In the genomic region with DNA sequence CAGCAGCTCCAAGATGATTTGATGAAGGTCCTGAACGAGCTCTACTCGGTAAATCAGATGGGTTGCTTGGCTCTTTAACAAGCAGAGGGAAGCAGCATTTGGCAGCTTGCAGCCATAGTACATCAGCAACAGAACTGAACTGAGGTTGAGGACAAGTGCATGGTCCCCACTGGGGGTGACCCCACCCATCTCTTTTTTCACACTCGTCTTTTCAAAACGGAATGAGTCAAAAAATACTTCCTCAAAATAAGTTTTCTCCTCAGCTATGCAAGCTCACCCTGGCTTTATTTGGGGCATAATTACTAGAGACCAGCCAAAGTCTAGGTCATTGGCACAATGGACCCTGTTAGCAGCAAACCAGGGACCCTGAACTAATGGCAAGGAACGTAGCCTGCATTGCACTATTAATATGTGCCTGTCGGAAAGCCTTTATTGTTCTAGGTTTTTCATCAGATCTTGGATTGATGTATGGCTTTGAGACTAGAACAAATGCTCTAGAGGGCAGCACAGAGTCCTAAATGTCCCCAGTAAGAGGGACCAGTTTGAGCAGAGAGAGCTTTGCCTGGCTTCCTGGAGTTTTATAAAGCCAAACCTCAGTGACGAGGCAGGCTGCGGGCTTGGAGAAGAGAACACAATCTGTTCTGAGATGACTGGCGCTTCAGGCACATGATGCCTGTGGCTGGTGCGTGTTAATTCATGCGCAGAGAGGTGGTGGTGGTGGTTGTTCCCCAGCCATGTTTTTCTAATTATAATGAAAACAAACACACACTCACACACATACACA, we compare ENCODE assay signal across 8 cellular contexts.
DNase-seq lines count a peak whose midpoint lies in the region; ATAC-seq, FAIRE-seq and TF ChIP-seq lines count a peak whose summit lies in the region.
"Not testable (repeated sequence)": the region's sequence is repeated elsewhere in the genome, so short reads cannot be mapped to it uniquely, and the experiment has no call there.

No MANE protein-coding gene starts in this region.

- DNase-seq in BJ (ENCODE audit: low read depth) (peak; percentile 52), NCI-H1694 treated with DMSO at 0.1 percent for 48 hours (lab: John Stamatoyannopoulos, UW) (peak; percentile 84), SW480 (ENCODE audit: low spot score) (peak; percentile 18), adipocyte (ENCODE audit: low read depth) (peak; percentile 60), fibroblast of mammary gland (ENCODE audit: low read depth) (peak; percentile 54), small intestine (peak; percentile 24)
- not testable (repeated sequence) for DNase-seq in GM20000 (ENCODE audit: low spot score); right lobe of liver

- H3K9ac ChIP-seq in adipocyte (ENCODE audit: low read length), result not testable (repeated sequence)

- not testable (repeated sequence) for H3K27me3 ChIP-seq in BJ (ENCODE audit: control insufficient read depth, insufficient read depth, low read length); adipocyte (replicated peaks; ENCODE audit: control insufficient read depth, insufficient read depth, low read length); right lobe of liver; small intestine (ENCODE audit: control insufficient read depth in 2 of 2, insufficient read depth in 2 of 2, low read length in 2 of 2)

- intact Hi-C loops in right lobe of liver (cut with DNase I), result not testable (repeated sequence)

- not testable (repeated sequence) for FAIRE-seq in small intestine (lab: Jason Lieb, UNC)

- H3K9me3 ChIP-seq in adipocyte (ENCODE audit: control insufficient read depth, low read length); right lobe of liver; small intestine (ENCODE audit: control insufficient read depth, low read depth): not testable (repeated sequence)

- CTCF ChIA-PET in BJ (lab: Yijun Ruan, JAX), result not testable (repeated sequence)

- H3K27ac ChIP-seq in right lobe of liver; small intestine (ENCODE audit: low read depth in 1 of 2, low read length in 1 of 2): not testable (repeated sequence)

- H3K4me1 ChIP-seq in adipocyte (ENCODE audit: control insufficient read depth, insufficient read depth, low read length); right lobe of liver; small intestine (ENCODE audit: control insufficient read depth in 2 of 2, insufficient read depth in 1 of 2, low read depth in 1 of 2, low read length in 1 of 2): not testable (repeated sequence)

- H3K4me3 ChIP-seq in BJ (ENCODE audit: low read depth, low read length); adipocyte (ENCODE audit: low read length); fibroblast of mammary gland (ENCODE audit: control insufficient read depth, low read depth, low read length); right lobe of liver; small intestine (ENCODE audit: low read depth in 1 of 2, low read length in 2 of 2): not testable (repeated sequence)

- WGBS in right lobe of liver (ENCODE audit: insufficient coverage, low coverage, low lambda C conversion rate, missing lambda C conversion rate), result 51% methylated on average over 2 of the region's 11 CpGs
- WGBS in small intestine, 3 donors, result 67 to 81% (median 79%) methylated on average over 4 of the region's 11 CpGs

- not testable (repeated sequence) for TF ChIP-seq POLR2A in right lobe of liver (IDR thresholded peaks at IDR 0.05)

- H3K36me3 ChIP-seq in BJ (ENCODE audit: control insufficient read depth, insufficient read depth, low read length); adipocyte (ENCODE audit: control insufficient read depth, insufficient read depth, low read length, severe bottlenecking); right lobe of liver; small intestine (ENCODE audit: control insufficient read depth in 2 of 2, insufficient read depth in 2 of 2, low read length in 2 of 2): not testable (repeated sequence)

- peak; percentile 39 for TF ChIP-seq CTCF in BJ (IDR thresholded peaks at IDR 0.05; ENCODE audit: insufficient read depth, low read depth, low read length)
- peak; percentile 15 for TF ChIP-seq CTCF in GM20000 (IDR thresholded peaks at IDR 0.05; ENCODE audit: extremely low read depth, missing control alignments)
- peak; percentile 12 for TF ChIP-seq CTCF in fibroblast of mammary gland (conservative IDR thresholded peaks at IDR 0.05; ENCODE audit: control insufficient read depth, insufficient read depth, low read depth, low read length)
- TF ChIP-seq CTCF in right lobe of liver (IDR thresholded peaks at IDR 0.05), result peak; percentile 29 to 37 (median 32)

- POLR2A ChIA-PET in BJ (lab: Charles Lee), result not testable (repeated sequence)

- ATAC-seq in right lobe of liver, result peak; percentile 60 to 63 (median 62)
